In the genomic region with DNA sequence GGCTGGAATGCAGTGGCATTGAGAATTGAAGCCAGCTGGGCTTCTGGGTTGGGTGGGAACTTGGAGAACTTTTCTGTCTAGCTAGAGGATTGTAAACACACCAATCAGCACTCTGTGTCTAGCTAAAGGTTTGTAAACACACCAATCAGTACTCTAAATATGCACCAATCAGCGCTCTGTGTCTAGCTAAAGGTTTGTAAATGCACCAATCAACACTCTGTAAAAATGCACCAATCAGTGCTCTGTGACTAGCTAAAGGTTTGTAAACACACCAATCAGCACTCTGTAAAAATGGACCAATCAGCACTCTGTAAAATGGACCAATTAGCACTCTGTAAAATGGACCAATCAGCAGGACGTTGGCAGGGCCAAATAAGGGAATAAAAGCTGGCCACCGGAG, we compare ENCODE assay signal across 1 cellular context. TPM values are rescaled to one million over a fixed set of nuclear protein-coding genes. Genes with fewer than 3 reads are reported as not detected.
"Had no signal": no experiment of that assay in that cellular context is flagged by ENCODE, and none has a peak within 500 bp of the region (broad histone marks: within the 10 kb centered on the region; RNA-seq: fewer than 3 reads in every experiment).

No MANE protein-coding gene starts in this region.

RNA-seq across cellular contexts. Expression of a gene that starts 51.5 kb away (rescaled TPM):
- total RNA-seq: LHCN-M2 had no signal
